ENCODE assay signal across 28 cellular contexts in genomic region chr4:141962486-141962885, GRCh38.
"Had no signal": no experiment of that assay in that cellular context is flagged by ENCODE, and none has a peak within 500 bp of the region (broad histone marks: within the 10 kb centered on the region; RNA-seq: fewer than 3 reads in every experiment).

No MANE protein-coding gene starts in this region.

- H3K9me3 ChIP-seq: suprapubic skin, testis, thoracic aorta, thyroid gland, tibial artery, tibial nerve, transverse colon, upper lobe of left lung, upper lobe of right lung, uterus, vagina had no signal

- H3K27ac ChIP-seq: stomach, suprapubic skin, testis, thoracic aorta, thyroid gland, tibial artery, tibial nerve, transverse colon, upper lobe of left lung, upper lobe of right lung, uterus, vagina had no signal

- DNase-seq: stimulated activated CD4-positive, alpha-beta T cell treated with anti-CD3 and anti-CD28 coated beads, Interleukin-2, amount 100 ng/mL, for 48 hours; stimulated activated CD4-positive, alpha-beta T cell treated with anti-CD3 and anti-CD28 coated beads, Interleukin-4, amount 100 ng/mL, for 1 hour; stimulated activated CD4-positive, alpha-beta T cell treated with anti-CD3 and anti-CD28 coated beads, Interleukin-4, amount 100 ng/mL, for 24 hours; stimulated activated CD4-positive, alpha-beta T cell treated with anti-CD3 and anti-CD28 coated beads, Interleukin-4, amount 100 ng/mL, for 4 hours; stimulated activated CD8-positive, alpha-beta memory T cell treated with anti-CD3 and anti-CD28 coated beads, Interleukin-4, amount 100 ng/mL, for 48 hours; stimulated activated naive B cell treated with anti-CD40 and anti-IgM and Interleukin-4, amounts not matched to agents 10 μg/mL and 1 μg/mL and 100 μg/mL, for 72 hours; stimulated activated naive CD4-positive, alpha-beta T cell; stimulated activated naive CD4-positive, alpha-beta T cell treated with Interleukin-2 at 50 U/mL for 16 hours; stimulated activated naive CD8-positive, alpha-beta T cell treated with anti-CD3 and anti-CD28 coated beads, Interleukin-15, amount 100 ng/mL, for 72 hours; stimulated activated naive CD8-positive, alpha-beta T cell treated with anti-CD3 and anti-CD28 coated beads, Interleukin-15, Interleukin-2, amounts not matched to agents 100 U/mL and 50 U/mL, for 24 hours; stomach; substantia nigra; testis; thyroid gland; tibial artery; transverse colon; trophoblast cell; upper lobe of left lung; upper lobe of right lung; uterus had no signal

- H3K4me3 ChIP-seq: stomach, suprapubic skin, testis, thoracic aorta, thyroid gland, tibial artery, tibial nerve, transverse colon, upper lobe of left lung, upper lobe of right lung, uterus, vagina had no signal

- H3K27me3 ChIP-seq: stomach, suprapubic skin, testis, thyroid gland, tibial artery, tibial nerve, transverse colon, upper lobe of left lung, upper lobe of right lung, uterus, vagina had no signal

- ATAC-seq: stimulated activated effector memory CD8-positive, alpha-beta T cell treated with anti-CD3 and anti-CD28 coated beads, Interleukin-12 subunit alpha, Interleukin-12 subunit beta, amount 100 ng/mL, for 72 hours; stimulated activated memory B cell treated with anti-CD40 and anti-IgM and Interleukin-4, amounts not matched to agents 10 μg/mL and 1 μg/mL and 100 μg/mL, for 72 hours; stimulated activated naive B cell treated with anti-CD40 and anti-IgM and Interleukin-4, amounts not matched to agents 10 μg/mL and 1 μg/mL and 100 μg/mL, for 72 hours; stimulated activated naive CD8-positive, alpha-beta T cell treated with anti-CD3 and anti-CD28 coated beads, Interleukin-15, amount 100 ng/mL, for 72 hours; stimulated activated naive CD8-positive, alpha-beta T cell treated with anti-CD3 and anti-CD28 coated beads, Interleukin-15, Interleukin-2, amounts not matched to agents 100 U/mL and 50 U/mL, for 24 hours; upper lobe of right lung had no signal

- H3K36me3 Mint-ChIP-seq: stimulated activated effector memory CD8-positive, alpha-beta T cell treated with anti-CD3 and anti-CD28 coated beads, Interleukin-12 subunit alpha, Interleukin-12 subunit beta, amount 100 ng/mL, for 72 hours; stimulated activated memory B cell treated with anti-CD40 and anti-IgM and Interleukin-4, amounts not matched to agents 10 μg/mL and 1 μg/mL and 100 μg/mL, for 72 hours; stimulated activated naive B cell treated with anti-CD40 and anti-IgM and Interleukin-4, amounts not matched to agents 10 μg/mL and 1 μg/mL and 100 μg/mL, for 72 hours; type B pancreatic cell had no signal

- H3K36me3 ChIP-seq: stomach, suprapubic skin, thoracic aorta, thyroid gland, tibial artery, tibial nerve, transverse colon, upper lobe of left lung, upper lobe of right lung, uterus, vagina had no signal

- H3K4me3 Mint-ChIP-seq: stimulated activated effector memory CD8-positive, alpha-beta T cell treated with anti-CD3 and anti-CD28 coated beads, Interleukin-12 subunit alpha, Interleukin-12 subunit beta, amount 100 ng/mL, for 72 hours; stimulated activated memory B cell treated with anti-CD40 and anti-IgM and Interleukin-4, amounts not matched to agents 10 μg/mL and 1 μg/mL and 100 μg/mL, for 72 hours; stimulated activated naive B cell treated with anti-CD40 and anti-IgM and Interleukin-4, amounts not matched to agents 10 μg/mL and 1 μg/mL and 100 μg/mL, for 72 hours; stimulated activated naive CD8-positive, alpha-beta T cell treated with anti-CD3 and anti-CD28 coated beads, Interleukin-15, amount 100 ng/mL, for 72 hours; stimulated activated naive CD8-positive, alpha-beta T cell treated with anti-CD3 and anti-CD28 coated beads, Interleukin-15, Interleukin-2, amounts not matched to agents 100 ng/mL and 50 ng/mL, for 24 hours; type B pancreatic cell had no signal

- H3K27ac Mint-ChIP-seq: stimulated activated effector memory CD8-positive, alpha-beta T cell treated with anti-CD3 and anti-CD28 coated beads, Interleukin-12 subunit alpha, Interleukin-12 subunit beta, amount 100 ng/mL, for 72 hours; stimulated activated memory B cell treated with anti-CD40 and anti-IgM and Interleukin-4, amounts not matched to agents 10 μg/mL and 1 μg/mL and 100 μg/mL, for 72 hours; stimulated activated naive B cell treated with anti-CD40 and anti-IgM and Interleukin-4, amounts not matched to agents 10 μg/mL and 1 μg/mL and 100 μg/mL, for 72 hours; stimulated activated naive CD8-positive, alpha-beta T cell treated with anti-CD3 and anti-CD28 coated beads, Interleukin-15, amount 100 ng/mL, for 72 hours; stimulated activated naive CD8-positive, alpha-beta T cell treated with anti-CD3 and anti-CD28 coated beads, Interleukin-15, Interleukin-2, amounts not matched to agents 100 ng/mL and 50 ng/mL, for 24 hours; type B pancreatic cell had no signal

- H3K9me3 Mint-ChIP-seq: type B pancreatic cell had no signal

- H3K27me3 Mint-ChIP-seq: stimulated activated memory B cell treated with anti-CD40 and anti-IgM and Interleukin-4, amounts not matched to agents 10 μg/mL and 1 μg/mL and 100 μg/mL, for 72 hours; stimulated activated naive B cell treated with anti-CD40 and anti-IgM and Interleukin-4, amounts not matched to agents 10 μg/mL and 1 μg/mL and 100 μg/mL, for 72 hours; type B pancreatic cell had no signal

- H3K4me1 ChIP-seq: stomach, suprapubic skin, testis, thyroid gland, tibial artery, tibial nerve, transverse colon, upper lobe of left lung, upper lobe of right lung, uterus, vagina had no signal

- H3K4me1 Mint-ChIP-seq: stimulated activated effector memory CD8-positive, alpha-beta T cell treated with anti-CD3 and anti-CD28 coated beads, Interleukin-12 subunit alpha, Interleukin-12 subunit beta, amount 100 ng/mL, for 72 hours; stimulated activated memory B cell treated with anti-CD40 and anti-IgM and Interleukin-4, amounts not matched to agents 10 μg/mL and 1 μg/mL and 100 μg/mL, for 72 hours; stimulated activated naive B cell treated with anti-CD40 and anti-IgM and Interleukin-4, amounts not matched to agents 10 μg/mL and 1 μg/mL and 100 μg/mL, for 72 hours; stimulated activated naive CD8-positive, alpha-beta T cell treated with anti-CD3 and anti-CD28 coated beads, Interleukin-15, amount 100 ng/mL, for 72 hours had no signal
